8 cellular contexts compared by ENCODE assay signal in genomic region chr2:25981596-25982272, GRCh38. TPM values are rescaled to one million over a fixed set of nuclear protein-coding genes. Genes with fewer than 3 reads are reported as not detected.
DNase-seq lines count a peak whose midpoint lies in the region; ATAC-seq and TF ChIP-seq lines count a peak whose summit lies in the region.

No MANE protein-coding gene starts in this region.

- intact Hi-C loops in Right ventricle myocardium inferior (cut with DNase I) (no loop called here), cardiac septum (cut with DNase I) (no loop called here), adrenal gland (cut with DNase I) (no loop called here), spleen (cut with DNase I; ENCODE audit: low total_unique reads) (no loop called here)

- H3K9me3 ChIP-seq in adrenal gland (replicated peaks in 1 of 3) (no peaks in the 10 kb centered on the region), iPS-18c (ENCODE audit: control insufficient read depth, insufficient read depth, low read length) (no peaks in the 10 kb centered on the region), spleen (no peaks in the 10 kb centered on the region)

- peak overlapping the region in 3 of 5 donors; percentile 21 to 66 (median 66) for H3K27ac ChIP-seq in adrenal gland
- peak overlapping the region; percentile 11 to 88 (median 66) for H3K27ac ChIP-seq in spleen

- WGBS in adrenal gland, 4 donors, result 8 to 16% (median 11%) methylated on average over 9 to 44 of the region's 44 CpGs; no CpG with 5 or more reads in 1 of the 4 donors
- WGBS in spleen, 5 donors, result 0 to 23% (median 17%) methylated on average over 4 to 44 of the region's 44 CpGs

- H3K36me3 ChIP-seq in adrenal gland (replicated peaks in 1 of 2), result no peaks in the 10 kb centered on the region
- no peaks in the 10 kb centered on the region for H3K36me3 ChIP-seq in spleen

- DNase-seq in Right ventricle myocardium inferior (ENCODE audit: missing footprints) (no peak), cardiac septum (ENCODE audit: low spot score) (no peak), adrenal gland (peak in 4 of 7 donors; percentile 34 to 41 (median 40)), spleen (peak; percentile 87), OCI-M1 (lab: John Stamatoyannopoulos, UW) (no peak), COR-L47 (lab: John Stamatoyannopoulos, UW) (no peak)

- ATAC-seq in Right ventricle myocardium inferior (peak; percentile 18), HG03442 (IDR thresholded peaks at IDR 0.05; ENCODE audit: unreplicated experiment) (peak; percentile 11)

- H3K4me1 ChIP-seq in adrenal gland (replicated peaks in 1 of 2) (peaks cover 7 to 40% of the 10 kb centered on the region in 2 donors), spleen (peaks cover 3 to 53% (median 30%) of the 10 kb centered on the region in 6 donors)

- H3K4me3 ChIP-seq in adrenal gland (peak overlapping the region; percentile 44 to 79 (median 62)), iPS-18c (ENCODE audit: insufficient read depth, low read depth, low read length) (peak overlapping the region; percentile 81), spleen (peak overlapping the region; percentile 67 to 93 (median 84))

- TF ChIP-seq POLR2A in adrenal gland (IDR thresholded peaks at IDR 0.05) (no peak), spleen (IDR thresholded peaks at IDR 0.05) (no peak)

- no peaks in the 10 kb centered on the region for H3K27me3 ChIP-seq in adrenal gland
- peaks cover 0 to 5% (median 0%) of the 10 kb centered on the region in 7 donors for H3K27me3 ChIP-seq in spleen (replicated peaks in 1 of 7)

- TF ChIP-seq CTCF in adrenal gland (IDR thresholded peaks at IDR 0.05), result no peak
- no peak for TF ChIP-seq CTCF in spleen (IDR thresholded peaks at IDR 0.05 in 8 of 11, conservative IDR thresholded peaks at IDR 0.05 in 3 of 11)

RNA-seq across cellular contexts. Expression of gene KIF3C, which starts 0.6 kb away (rescaled TPM):
- total RNA-seq in Right ventricle myocardium inferior (3.1 TPM), cardiac septum (5.5 TPM), adrenal gland (10 to 100 TPM in 4 of 8 donors, 1 to 10 TPM in 4; 5.0 to 22.8 (median 10.0) TPM), spleen (1 to 10 TPM; 3.0 to 6.5 (median 4.7) TPM)
- polyA plus RNA-seq in adrenal gland (10 to 100 TPM in 1 of 3 donors, 1 to 10 TPM in 2; 2.8 to 10.4 (median 6.4) TPM), spleen (under 1 TPM; 0.33 to 0.99 (median 0.49) TPM)

RNA-seq across cellular contexts. Expression of gene RAB10, which starts 52.1 kb away (rescaled TPM):
- total RNA-seq in Right ventricle myocardium inferior (96.7 TPM), cardiac septum (79.4 TPM), adrenal gland (100 to 1,000 TPM in 7 of 8 donors, 10 to 100 TPM in 1; 96.3 to 258 (median 155) TPM), spleen (100 to 1,000 TPM; 104 to 135 (median 123) TPM)
- polyA plus RNA-seq in adrenal gland (100 to 1,000 TPM in 1 of 3 donors, 10 to 100 TPM in 2; 31.8 to 369 (median 36.5) TPM), spleen (10 to 100 TPM; 24.4 to 42.4 (median 34.3) TPM)

Comparison
In these comparisons a context has a peak if more than half of its experiments do, and no peak if none do; other contexts are left out.
1. DNase-seq: peak in adrenal gland (4 of 7) and spleen (single experiment); none in Right ventricle myocardium inferior (single experiment), cardiac septum (single experiment), OCI-M1 (single experiment) and COR-L47 (single experiment).
2. Peak in every context shown above with its lines, with median percentiles within 50 percentile points of each other: H3K4me3 ChIP-seq.